ENCODE assay signal across 21 cellular contexts in the genomic region with DNA sequence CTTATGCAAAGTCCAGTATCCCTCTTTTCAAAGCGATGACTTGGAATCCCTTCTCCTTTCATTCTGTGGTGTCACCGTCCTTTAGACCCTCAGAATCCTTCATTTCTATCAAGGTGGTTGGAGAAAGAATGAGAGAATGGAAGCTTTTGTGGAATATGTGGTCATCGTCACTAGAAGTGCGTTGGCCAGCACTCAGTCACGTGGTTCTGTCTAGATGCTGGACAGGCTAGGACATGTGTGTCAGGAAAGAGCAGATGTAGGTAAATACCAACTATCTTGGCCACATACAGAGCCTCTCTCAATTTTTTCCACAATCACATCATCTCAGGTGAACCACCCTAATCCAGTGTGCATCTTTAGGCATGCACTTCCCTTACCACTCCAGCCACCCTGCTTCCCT.
DNase-seq lines count a peak whose midpoint lies in the region; ATAC-seq, FAIRE-seq and TF ChIP-seq lines count a peak whose summit lies in the region.
"Had no signal": no experiment of that assay in that cellular context is flagged by ENCODE, and none has a peak within 500 bp of the region (broad histone marks: within the 10 kb centered on the region; RNA-seq: fewer than 3 reads in every experiment).

No MANE protein-coding gene starts in this region.

- H3K9me3 ChIP-seq in mammary epithelial cell (replicated peaks; ENCODE audit: insufficient read depth, low read length) (no peaks in the 10 kb centered on the region), breast epithelium (no peaks in the 10 kb centered on the region), K562 (replicated peaks; ENCODE audit: control insufficient read depth, insufficient read depth, low read depth, low read length) (no peaks in the 10 kb centered on the region)
- H3K9me3 ChIP-seq in CD4-positive, alpha-beta memory T cell (ENCODE audit: control insufficient read depth in 1 of 2, low read length in 2 of 2) = no peaks in the 10 kb centered on the region

- no peak for FAIRE-seq in K562 (lab: Jason Lieb, UNC)
- FAIRE-seq: GM18507 had no signal

- H3K9me1 ChIP-seq in K562 (ENCODE audit: control insufficient read depth, insufficient read depth, low read length) = no peaks in the 10 kb centered on the region

- WGBS in mammary epithelial cell (ENCODE audit: low coverage, missing lambda C conversion rate) = 80% methylated on average over 5 of the region's 5 CpGs
- WGBS in K562 (ENCODE audit: insufficient coverage, low coverage, missing lambda C conversion rate) = 20% methylated on average over 5 of the region's 5 CpGs

- H3K27me3 ChIP-seq in mammary epithelial cell (ENCODE audit: insufficient read depth, low read length) (no peaks in the 10 kb centered on the region), breast epithelium (no peaks in the 10 kb centered on the region), K562 (ENCODE audit: control insufficient read depth in 2 of 2, insufficient read depth in 2 of 2, low read length in 2 of 2) (no peaks in the 10 kb centered on the region)
- H3K27me3 ChIP-seq in CD4-positive, alpha-beta memory T cell (ENCODE audit: insufficient read depth, low read length) = no peaks in the 10 kb centered on the region

- H3K36me3 ChIP-seq in mammary epithelial cell (ENCODE audit: insufficient read depth, low read length) (no peaks in the 10 kb centered on the region), breast epithelium (no peaks in the 10 kb centered on the region), K562 (ENCODE audit: control insufficient read depth, insufficient read depth, low read length) (no peaks in the 10 kb centered on the region)
- H3K36me3 ChIP-seq in CD4-positive, alpha-beta memory T cell (ENCODE audit: insufficient read depth, low read length) = no peaks in the 10 kb centered on the region

- ATAC-seq in K562 (no peak), HG03442 (IDR thresholded peaks at IDR 0.05; ENCODE audit: unreplicated experiment) (no peak)

- no peak overlapping the region for H3K4me3 Mint-ChIP-seq in nephron
- H3K4me3 Mint-ChIP-seq in CD4-positive, alpha-beta memory T cell = no peak overlapping the region
- H3K4me3 Mint-ChIP-seq: CD4-positive, CD25-positive, alpha-beta regulatory T cell had no signal

- TF ChIP-seq CTCF in mammary epithelial cell (conservative IDR thresholded peaks at IDR 0.05 in 1 of 2, IDR thresholded peaks at IDR 0.05 in 1 of 2; ENCODE audit: extremely low read depth in 1 of 2, insufficient read depth in 1 of 2, low read depth in 1 of 2, low read length in 2 of 2) = no peak
- no peak for TF ChIP-seq CTCF in breast epithelium (IDR thresholded peaks at IDR 0.05)
- no peak for TF ChIP-seq CTCF in K562 (IDR thresholded peaks at IDR 0.05 in 2 of 3, conservative IDR thresholded peaks at IDR 0.05 in 1 of 3; ENCODE audit: insufficient read depth in 2 of 3, low read depth in 1 of 3, low read length in 3 of 3)
- no peak for TF ChIP-seq CTCF in nephron (IDR thresholded peaks at IDR 0.05; ENCODE audit: unreplicated experiment in 3 of 3)

- no peaks in the 10 kb centered on the region for H4K20me1 ChIP-seq in mammary epithelial cell (ENCODE audit: insufficient read depth, low read length)
- no peaks in the 10 kb centered on the region for H4K20me1 ChIP-seq in K562 (replicated peaks; ENCODE audit: control insufficient read depth, insufficient read depth, low read length)

- H2AFZ ChIP-seq in mammary epithelial cell (ENCODE audit: low read depth, low read length) (no peak overlapping the region), K562 (ENCODE audit: low read depth, low read length) (no peak overlapping the region)

- H3K9me3 Mint-ChIP-seq in nephron = no peaks in the 10 kb centered on the region
- no peaks in the 10 kb centered on the region for H3K9me3 Mint-ChIP-seq in CD4-positive, alpha-beta memory T cell

- POLR2A ChIA-PET in K562 (lab: Yijun Ruan, JAX) = interaction anchor here (1.0 kb wide), 1 partner anchor 9 kb away, joined by 3 read pairs; no protein-coding TSS in a partner anchor
- POLR2A ChIA-PET in CD4-positive, alpha-beta memory T cell (lab: Charles Lee; ENCODE audit: partially characterized antibody) = no interaction called here

- no peaks in the 10 kb centered on the region for H3K36me3 Mint-ChIP-seq in nephron (ENCODE audit: low read depth)
- no peaks in the 10 kb centered on the region for H3K36me3 Mint-ChIP-seq in CD4-positive, alpha-beta memory T cell
- H3K36me3 Mint-ChIP-seq: CD4-positive, CD25-positive, alpha-beta regulatory T cell had no signal

- DNase-seq in mammary epithelial cell (peak; percentile 33), breast epithelium (ENCODE audit: low spot score in 2 of 2) (no peak), G401 (ENCODE audit: low spot score) (peak; percentile 61), K562 (ENCODE audit: extremely low read depth in 1 of 4, low spot score in 3 of 4) (no peak), EL (no peak)
- no peak for DNase-seq in CD4-positive, alpha-beta memory T cell
- DNase-seq: CD4-positive, CD25-positive, alpha-beta regulatory T cell; COR-L47; DMS153; GDM1; GOT3; Karpas-422; NCI-H1417; NCI-H2081 treated with DMSO at 0.1 percent for 48 hours; OCI-M1; Right ventricle myocardium superior; SW 1271 had no signal

- intact Hi-C loops in mammary epithelial cell (cut with micrococcal nuclease) (no loop called here), breast epithelium (cut with DNase I; ENCODE audit: low total_unique reads) (no loop called here), K562 (cut with micrococcal nuclease) (loop anchor here (10.0 kb wide), 1 partner anchor 242 kb away; no protein-coding TSS in a partner anchor)
- intact Hi-C loops in CD4-positive, alpha-beta memory T cell (cut with micrococcal nuclease) = no loop called here

- no TSS peak for BruUV-seq in mammary epithelial cell (replicated peaks; lab: Mats Ljungman, UMichigan)
- no TSS peak for BruUV-seq in K562 (replicated peaks; lab: Mats Ljungman, UMichigan)

- no peak for TF ChIP-seq EP300 in K562 (IDR thresholded peaks at IDR 0.05; ENCODE audit: low read length)

- no peak for TF ChIP-seq RAD21 in K562 (CRISPR knock-in tag; conservative IDR thresholded peaks at IDR 0.05 in 1 of 2, IDR thresholded peaks at IDR 0.05 in 1 of 2)

- in situ Hi-C loops in mammary epithelial cell (cut with MboI; ENCODE audit: low sequenced_read_pairs in 2 of 2) = no loop called here
- in situ Hi-C loops in G401 (cut with HindIII; ENCODE audit: low sequenced_read_pairs) = no loop called here
- in situ Hi-C loops in K562 (cut with MboI) = no loop called here

- peak overlapping the region; percentile 79 to 94 (median 89) for H3K27ac Mint-ChIP-seq in nephron
- H3K27ac Mint-ChIP-seq in CD4-positive, alpha-beta memory T cell = no peak overlapping the region
- H3K27ac Mint-ChIP-seq: CD4-positive, CD25-positive, alpha-beta regulatory T cell had no signal

- H3K9ac ChIP-seq in mammary epithelial cell (ENCODE audit: insufficient read depth, low read length) (no peak overlapping the region), K562 (ENCODE audit: insufficient read depth in 1 of 2, low read depth in 2 of 2, low read length in 2 of 2) (no peak overlapping the region)

- peaks cover 25% of the 10 kb centered on the region for H3K4me1 Mint-ChIP-seq in nephron
- H3K4me1 Mint-ChIP-seq in CD4-positive, alpha-beta memory T cell = peaks cover 0 to 2% (median 0%) of the 10 kb centered on the region in 4 donors

- dilution Hi-C loops in mammary epithelial cell (cut with HindIII; ENCODE audit: low sequenced_read_pairs) = loop anchor here (5.0 kb wide), 1 partner anchor 35 kb away; no protein-coding TSS in a partner anchor

- no peak overlapping the region for H3K4me2 ChIP-seq in mammary epithelial cell (ENCODE audit: insufficient read depth, low read depth, low read length)
- no peak overlapping the region for H3K4me2 ChIP-seq in K562 (ENCODE audit: insufficient read depth, low read length)

- H3K4me1 ChIP-seq in mammary epithelial cell (ENCODE audit: insufficient read depth, low read length) (no peaks in the 10 kb centered on the region), breast epithelium (no peaks in the 10 kb centered on the region), K562 (replicated peaks in 1 of 2; ENCODE audit: control insufficient read depth in 2 of 2, insufficient read depth in 2 of 2, low read length in 2 of 2) (no peaks in the 10 kb centered on the region; a peak in 1 of 5 replicates)
- no peaks in the 10 kb centered on the region for H3K4me1 ChIP-seq in CD4-positive, alpha-beta memory T cell (ENCODE audit: insufficient read depth, low read length)

- H3K79me2 ChIP-seq in mammary epithelial cell (ENCODE audit: insufficient read depth, low read length) = no peaks in the 10 kb centered on the region
- H3K79me2 ChIP-seq in K562 (ENCODE audit: control insufficient read depth, insufficient read depth, low read length) = no peaks in the 10 kb centered on the region

- CTCF ChIA-PET in mammary epithelial cell (lab: Charles Lee; ENCODE audit: low non-redundant PET) (no interaction called here), K562 (lab: Yijun Ruan, JAX; ENCODE audit: low intra/inter-chr PET ratio) (no interaction called here)
- CTCF ChIA-PET in CD4-positive, alpha-beta memory T cell (lab: Charles Lee; ENCODE audit: partially characterized antibody) = no interaction called here

- no peaks in the 10 kb centered on the region for H3K27me3 Mint-ChIP-seq in nephron (ENCODE audit: low read depth)
- H3K27me3 Mint-ChIP-seq in CD4-positive, alpha-beta memory T cell = peaks cover 0 to 3% of the 10 kb centered on the region in 2 donors

- no peak overlapping the region for H3K4me3 ChIP-seq in mammary epithelial cell (replicated peaks in 1 of 3; ENCODE audit: insufficient read depth in 1 of 3, low read depth in 2 of 3, low read length in 3 of 3)
- no peak overlapping the region for H3K4me3 ChIP-seq in breast epithelium
- no peak overlapping the region for H3K4me3 ChIP-seq in K562
- H3K4me3 ChIP-seq in CD4-positive, alpha-beta memory T cell (ENCODE audit: low read length in 2 of 2) = no peak overlapping the region
- H3K4me3 ChIP-seq: SK-N-MC had no signal

- no peak for TF ChIP-seq POLR2A in breast epithelium (IDR thresholded peaks at IDR 0.05)
- no peak for TF ChIP-seq POLR2A in K562 (conservative IDR thresholded peaks at IDR 0.05)

- H3K27ac ChIP-seq in mammary epithelial cell (ENCODE audit: insufficient read depth, low read depth, low read length) (no peak overlapping the region), breast epithelium (peak overlapping the region in 1 of 2 donors; percentile 15), K562 (ENCODE audit: extremely low read depth, low read depth, low read length) (no peak overlapping the region)
- H3K27ac ChIP-seq in CD4-positive, alpha-beta memory T cell (ENCODE audit: low read depth, low read length) = no peak overlapping the region

TF ChIP-seq in K562, 482 proteins besides CTCF, POLR2A, EP300 and RAD21 (continues in another document):
- TF ChIP-seq CCNT2 (IDR thresholded peaks at IDR 0.05; ENCODE audit: borderline replicate concordance, extremely low read depth, insufficient read length, low read depth, low read length) = no peak

Comparison
In these comparisons a context has a peak if more than half of its experiments do, and no peak if none do; other contexts are left out.
1. DNase-seq: peak in mammary epithelial cell (single experiment) and G401 (single experiment); none in breast epithelium (0 of 2), K562 (0 of 4), EL (single experiment) and CD4-positive, alpha-beta memory T cell (0 of 5).
2. H3K27ac Mint-ChIP-seq: peak in nephron (3 of 3); none in CD4-positive, alpha-beta memory T cell (0 of 7).